In the genomic region with DNA sequence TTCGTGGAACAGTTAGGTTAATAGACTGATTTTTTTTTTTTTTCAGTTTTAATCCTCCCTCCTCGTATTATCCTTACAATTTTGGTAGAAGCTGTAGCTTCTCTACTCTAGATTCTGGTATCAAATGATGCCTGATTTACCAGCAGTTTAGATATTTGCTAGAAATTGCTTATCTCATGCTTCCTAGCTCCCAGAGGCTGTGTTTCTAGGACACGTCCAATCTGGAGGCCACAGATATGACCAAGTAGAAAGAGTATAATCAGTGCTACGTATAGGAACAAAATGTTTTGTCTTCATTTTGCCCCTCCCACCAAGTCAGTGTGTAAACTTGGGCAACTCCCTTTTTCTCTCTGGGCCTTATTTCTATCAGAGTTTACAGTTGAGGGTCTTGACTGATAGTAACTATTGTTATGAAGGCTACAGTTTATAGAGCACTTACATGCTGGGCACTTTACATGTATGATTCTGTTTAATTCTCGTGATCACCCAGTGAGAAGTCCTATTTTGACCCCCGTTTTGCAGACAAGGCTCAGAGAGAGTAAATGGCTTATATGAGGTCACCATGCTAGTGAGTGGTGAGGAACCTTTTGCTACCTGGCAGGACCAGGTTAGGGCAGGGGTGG, we compare ENCODE assay signal across 1 cellular context.
TF ChIP-seq lines count a peak whose summit lies in the region.

No MANE protein-coding gene starts in this region.

TF ChIP-seq in K562, 482 proteins besides CTCF, POLR2A, EP300 and RAD21 (continued from another document and continues in another):
- TF ChIP-seq, protein P1, sequence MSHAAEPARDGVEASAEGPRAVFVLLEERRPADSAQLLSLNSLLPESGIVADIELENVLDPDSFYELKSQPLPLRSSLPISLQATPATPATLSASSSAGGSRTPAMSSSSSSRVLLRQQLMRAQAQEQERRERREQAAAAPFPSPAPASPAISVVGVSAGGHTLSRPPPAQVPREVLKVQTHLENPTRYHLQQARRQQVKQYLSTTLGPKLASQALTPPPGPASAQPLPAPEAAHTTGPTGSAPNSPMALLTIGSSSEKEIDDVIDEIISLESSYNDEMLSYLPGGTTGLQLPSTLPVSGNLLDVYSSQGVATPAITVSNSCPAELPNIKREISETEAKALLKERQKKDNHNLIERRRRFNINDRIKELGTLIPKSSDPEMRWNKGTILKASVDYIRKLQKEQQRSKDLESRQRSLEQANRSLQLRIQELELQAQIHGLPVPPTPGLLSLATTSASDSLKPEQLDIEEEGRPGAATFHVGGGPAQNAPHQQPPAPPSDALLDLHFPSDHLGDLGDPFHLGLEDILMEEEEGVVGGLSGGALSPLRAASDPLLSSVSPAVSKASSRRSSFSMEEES (CRISPR knock-in tag; IDR thresholded peaks at IDR 0.05): no peak
- TF ChIP-seq FOXJ3 (CRISPR knock-in tag; IDR thresholded peaks at IDR 0.05): no peak
- TF ChIP-seq, protein P2, sequence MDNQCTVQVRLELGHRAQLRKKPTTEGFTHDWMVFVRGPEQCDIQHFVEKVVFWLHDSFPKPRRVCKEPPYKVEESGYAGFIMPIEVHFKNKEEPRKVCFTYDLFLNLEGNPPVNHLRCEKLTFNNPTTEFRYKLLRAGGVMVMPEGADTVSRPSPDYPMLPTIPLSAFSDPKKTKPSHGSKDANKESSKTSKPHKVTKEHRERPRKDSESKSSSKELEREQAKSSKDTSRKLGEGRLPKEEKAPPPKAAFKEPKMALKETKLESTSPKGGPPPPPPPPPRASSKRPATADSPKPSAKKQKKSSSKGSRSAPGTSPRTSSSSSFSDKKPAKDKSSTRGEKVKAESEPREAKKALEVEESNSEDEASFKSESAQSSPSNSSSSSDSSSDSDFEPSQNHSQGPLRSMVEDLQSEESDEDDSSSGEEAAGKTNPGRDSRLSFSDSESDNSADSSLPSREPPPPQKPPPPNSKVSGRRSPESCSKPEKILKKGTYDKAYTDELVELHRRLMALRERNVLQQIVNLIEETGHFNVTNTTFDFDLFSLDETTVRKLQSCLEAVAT (IDR thresholded peaks at IDR 0.05): no peak
- TF ChIP-seq, protein P3, sequence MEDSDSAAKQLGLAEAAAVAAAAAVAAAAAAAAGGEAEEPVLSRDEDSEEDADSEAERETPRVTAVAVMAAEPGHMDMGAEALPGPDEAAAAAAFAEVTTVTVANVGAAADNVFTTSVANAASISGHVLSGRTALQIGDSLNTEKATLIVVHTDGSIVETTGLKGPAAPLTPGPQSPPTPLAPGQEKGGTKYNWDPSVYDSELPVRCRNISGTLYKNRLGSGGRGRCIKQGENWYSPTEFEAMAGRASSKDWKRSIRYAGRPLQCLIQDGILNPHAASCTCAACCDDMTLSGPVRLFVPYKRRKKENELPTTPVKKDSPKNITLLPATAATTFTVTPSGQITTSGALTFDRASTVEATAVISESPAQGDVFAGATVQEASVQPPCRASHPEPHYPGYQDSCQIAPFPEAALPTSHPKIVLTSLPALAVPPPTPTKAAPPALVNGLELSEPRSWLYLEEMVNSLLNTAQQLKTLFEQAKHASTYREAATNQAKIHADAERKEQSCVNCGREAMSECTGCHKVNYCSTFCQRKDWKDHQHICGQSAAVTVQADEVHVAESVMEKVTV (CRISPR knock-in tag; IDR thresholded peaks at IDR 0.05): no peak
- TF ChIP-seq HDAC3 (IDR thresholded peaks at IDR 0.05; ENCODE audit: borderline replicate concordance, partially characterized antibody): peak; percentile 97
- peak; percentile 98 for TF ChIP-seq TAL1 (IDR thresholded peaks at IDR 0.05)
- TF ChIP-seq MCM3 (IDR thresholded peaks at IDR 0.05): no peak
- TF ChIP-seq, protein P4, sequence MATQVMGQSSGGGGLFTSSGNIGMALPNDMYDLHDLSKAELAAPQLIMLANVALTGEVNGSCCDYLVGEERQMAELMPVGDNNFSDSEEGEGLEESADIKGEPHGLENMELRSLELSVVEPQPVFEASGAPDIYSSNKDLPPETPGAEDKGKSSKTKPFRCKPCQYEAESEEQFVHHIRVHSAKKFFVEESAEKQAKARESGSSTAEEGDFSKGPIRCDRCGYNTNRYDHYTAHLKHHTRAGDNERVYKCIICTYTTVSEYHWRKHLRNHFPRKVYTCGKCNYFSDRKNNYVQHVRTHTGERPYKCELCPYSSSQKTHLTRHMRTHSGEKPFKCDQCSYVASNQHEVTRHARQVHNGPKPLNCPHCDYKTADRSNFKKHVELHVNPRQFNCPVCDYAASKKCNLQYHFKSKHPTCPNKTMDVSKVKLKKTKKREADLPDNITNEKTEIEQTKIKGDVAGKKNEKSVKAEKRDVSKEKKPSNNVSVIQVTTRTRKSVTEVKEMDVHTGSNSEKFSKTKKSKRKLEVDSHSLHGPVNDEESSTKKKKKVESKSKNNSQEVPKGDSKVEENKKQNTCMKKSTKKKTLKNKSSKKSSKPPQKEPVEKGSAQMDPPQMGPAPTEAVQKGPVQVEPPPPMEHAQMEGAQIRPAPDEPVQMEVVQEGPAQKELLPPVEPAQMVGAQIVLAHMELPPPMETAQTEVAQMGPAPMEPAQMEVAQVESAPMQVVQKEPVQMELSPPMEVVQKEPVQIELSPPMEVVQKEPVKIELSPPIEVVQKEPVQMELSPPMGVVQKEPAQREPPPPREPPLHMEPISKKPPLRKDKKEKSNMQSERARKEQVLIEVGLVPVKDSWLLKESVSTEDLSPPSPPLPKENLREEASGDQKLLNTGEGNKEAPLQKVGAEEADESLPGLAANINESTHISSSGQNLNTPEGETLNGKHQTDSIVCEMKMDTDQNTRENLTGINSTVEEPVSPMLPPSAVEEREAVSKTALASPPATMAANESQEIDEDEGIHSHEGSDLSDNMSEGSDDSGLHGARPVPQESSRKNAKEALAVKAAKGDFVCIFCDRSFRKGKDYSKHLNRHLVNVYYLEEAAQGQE (CRISPR knock-in tag; IDR thresholded peaks at IDR 0.05; ENCODE audit: low read depth): no peak
- TF ChIP-seq RB1 (IDR thresholded peaks at IDR 0.05; ENCODE audit: low read depth): peak; percentile 32; the same call in 1 of the 2 replicates
- no peak for TF ChIP-seq ZHX1 (conservative IDR thresholded peaks at IDR 0.05; ENCODE audit: low read length)
- TF ChIP-seq TBL1XR1 (IDR thresholded peaks at IDR 0.05; ENCODE audit: low read length in 2 of 2): peak; percentile 90 to 99
- TF ChIP-seq ZBTB1 (CRISPR knock-in tag; IDR thresholded peaks at IDR 0.05; ENCODE audit: borderline replicate concordance, low read depth): no peak
- TF ChIP-seq ZKSCAN1 (IDR thresholded peaks at IDR 0.05; ENCODE audit: low read depth, low read length): no peak
- no peak for TF ChIP-seq ZFX (CRISPR knock-in tag; IDR thresholded peaks at IDR 0.05)
- TF ChIP-seq ZBTB8A (IDR thresholded peaks at IDR 0.05; ENCODE audit: partially characterized antibody): no peak
- TF ChIP-seq MBD2 (IDR thresholded peaks at IDR 0.05; ENCODE audit: borderline replicate concordance, low read depth): peak; percentile 49; the same call in 1 of the 2 replicates
- TF ChIP-seq, protein P5, sequence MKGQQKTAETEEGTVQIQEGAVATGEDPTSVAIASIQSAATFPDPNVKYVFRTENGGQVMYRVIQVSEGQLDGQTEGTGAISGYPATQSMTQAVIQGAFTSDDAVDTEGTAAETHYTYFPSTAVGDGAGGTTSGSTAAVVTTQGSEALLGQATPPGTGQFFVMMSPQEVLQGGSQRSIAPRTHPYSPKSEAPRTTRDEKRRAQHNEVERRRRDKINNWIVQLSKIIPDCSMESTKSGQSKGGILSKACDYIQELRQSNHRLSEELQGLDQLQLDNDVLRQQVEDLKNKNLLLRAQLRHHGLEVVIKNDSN (CRISPR knock-in tag; IDR thresholded peaks at IDR 0.05): no peak
- TF ChIP-seq BRF2 (IDR thresholded peaks at IDR 0.05; ENCODE audit: borderline replicate concordance, insufficient read depth, insufficient read length): no peak
- TF ChIP-seq NFXL1 (CRISPR knock-in tag; IDR thresholded peaks at IDR 0.05): no peak
- TF ChIP-seq GTF2E2 (tag; IDR thresholded peaks at IDR 0.05): no peak
- no peak for TF ChIP-seq FOXK1 (CRISPR knock-in tag; IDR thresholded peaks at IDR 0.05; ENCODE audit: borderline replicate concordance)
- TF ChIP-seq ILF3 (IDR thresholded peaks at IDR 0.05; ENCODE audit: borderline replicate concordance): no peak
- peak; percentile 91 for TF ChIP-seq ZNF766 (CRISPR knock-in tag; conservative IDR thresholded peaks at IDR 0.05)
- peak; percentile 94 for TF ChIP-seq CXXC5 (CRISPR knock-in tag; IDR thresholded peaks at IDR 0.05)
- no peak for TF ChIP-seq FOS (IDR thresholded peaks at IDR 0.05; ENCODE audit: extremely low read depth, insufficient read length)
- TF ChIP-seq, protein P6, sequence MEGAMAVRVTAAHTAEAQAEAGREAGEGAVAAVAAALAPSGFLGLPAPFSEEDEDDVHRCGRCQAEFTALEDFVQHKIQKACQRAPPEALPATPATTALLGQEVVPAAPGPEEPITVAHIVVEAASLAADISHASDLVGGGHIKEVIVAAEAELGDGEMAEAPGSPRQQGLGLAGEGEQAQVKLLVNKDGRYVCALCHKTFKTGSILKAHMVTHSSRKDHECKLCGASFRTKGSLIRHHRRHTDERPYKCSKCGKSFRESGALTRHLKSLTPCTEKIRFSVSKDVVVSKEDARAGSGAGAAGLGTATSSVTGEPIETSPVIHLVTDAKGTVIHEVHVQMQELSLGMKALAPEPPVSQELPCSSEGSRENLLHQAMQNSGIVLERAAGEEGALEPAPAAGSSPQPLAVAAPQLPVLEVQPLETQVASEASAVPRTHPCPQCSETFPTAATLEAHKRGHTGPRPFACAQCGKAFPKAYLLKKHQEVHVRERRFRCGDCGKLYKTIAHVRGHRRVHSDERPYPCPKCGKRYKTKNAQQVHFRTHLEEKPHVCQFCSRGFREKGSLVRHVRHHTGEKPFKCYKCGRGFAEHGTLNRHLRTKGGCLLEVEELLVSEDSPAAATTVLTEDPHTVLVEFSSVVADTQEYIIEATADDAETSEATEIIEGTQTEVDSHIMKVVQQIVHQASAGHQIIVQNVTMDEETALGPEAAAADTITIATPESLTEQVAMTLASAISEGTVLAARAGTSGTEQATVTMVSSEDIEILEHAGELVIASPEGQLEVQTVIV (CRISPR knock-in tag; IDR thresholded peaks at IDR 0.05; ENCODE audit: borderline replicate concordance): no peak
- TF ChIP-seq HMG20A (CRISPR knock-in tag; conservative IDR thresholded peaks at IDR 0.05): no peak
- TF ChIP-seq NELFE (IDR thresholded peaks at IDR 0.05; ENCODE audit: insufficient read depth, insufficient read length): no peak
- no peak for TF ChIP-seq POLR3A (IDR thresholded peaks at IDR 0.05; ENCODE audit: borderline replicate concordance, extremely low read depth, insufficient read depth, insufficient read length)
- no peak for TF ChIP-seq PBX2 (CRISPR knock-in tag; IDR thresholded peaks at IDR 0.05; ENCODE audit: low read depth)
- no peak for TF ChIP-seq PBX2 (tag; conservative IDR thresholded peaks at IDR 0.05; ENCODE audit: low read depth)
- no peak for TF ChIP-seq NR0B1 (IDR thresholded peaks at IDR 0.05; ENCODE audit: partially characterized antibody)
- no peak for TF ChIP-seq ILK (tag; IDR thresholded peaks at IDR 0.05; ENCODE audit: borderline replicate concordance, low read depth)
- no peak for TF ChIP-seq SMARCA5 (IDR thresholded peaks at IDR 0.05)
- TF ChIP-seq NRF1 (conservative IDR thresholded peaks at IDR 0.05 in 1 of 2, IDR thresholded peaks at IDR 0.05 in 1 of 2): peak in 1 of 2 experiments; percentile 39; a peak in 3 of 4 replicates
